12 cellular contexts compared by ENCODE assay signal in genomic region chr1:201597551-201598230, GRCh38. TPM values are rescaled to one million over a fixed set of nuclear protein-coding genes. Genes with fewer than 3 reads are reported as not detected.
DNase-seq lines count a peak whose midpoint lies in the region; ATAC-seq and TF ChIP-seq lines count a peak whose summit lies in the region.
"Had no signal": no experiment of that assay in that cellular context is flagged by ENCODE, and none has a peak within 500 bp of the region (broad histone marks: within the 10 kb centered on the region; RNA-seq: fewer than 3 reads in every experiment).

No MANE protein-coding gene starts in this region.

- in situ Hi-C loops in brain microvascular endothelial cell (cut with HindIII; ENCODE audit: low pct_ligation_motif_present, low sequenced_read_pairs), result no loop called here

- no peak overlapping the region for H3K4me3 ChIP-seq in A673 (ENCODE audit: low read depth, low read length, poor library complexity, severe bottlenecking)
- no peak overlapping the region for H3K4me3 ChIP-seq in brain microvascular endothelial cell (ENCODE audit: low read depth, low read length)
- H3K4me3 ChIP-seq: ascending aorta had no signal

- H3K36me3 ChIP-seq in A673 (ENCODE audit: insufficient read depth, low read length, poor library complexity, severe bottlenecking) (no peaks in the 10 kb centered on the region), brain microvascular endothelial cell (replicated peaks) (peaks cover 14% of the 10 kb centered on the region)

- no peaks in the 10 kb centered on the region for H3K9me3 ChIP-seq in A673 (ENCODE audit: low read depth, low read length, poor library complexity, severe bottlenecking)
- H3K9me3 ChIP-seq: ascending aorta had no signal

- H3K4me1 Mint-ChIP-seq in stimulated activated effector memory CD8-positive, alpha-beta T cell treated with anti-CD3 and anti-CD28 coated beads, Interleukin-12 subunit alpha, Interleukin-12 subunit beta, amount 100 ng/mL, for 72 hours, result peaks cover 5% of the 10 kb centered on the region

- POLR2A ChIA-PET in A673 (lab: Charles Lee; ENCODE audit: low non-redundant PET) (interaction anchor here (0.6 kb wide), 1 partner anchor 56 kb away, joined by 4 read pairs; no protein-coding TSS in a partner anchor), RWPE1 (lab: Yijun Ruan, JAX; ENCODE audit: low non-redundant PET) (no interaction called here)

- TF ChIP-seq CTCF in A673 (conservative IDR thresholded peaks at IDR 0.05; ENCODE audit: low read depth, low read length) (no peak), RWPE1 (conservative IDR thresholded peaks at IDR 0.05; ENCODE audit: low read depth) (no peak), brain microvascular endothelial cell (IDR thresholded peaks at IDR 0.05; ENCODE audit: low read depth, low read length, missing control alignments) (no peak)

- no peaks in the 10 kb centered on the region for H3K36me3 Mint-ChIP-seq in stimulated activated effector memory CD8-positive, alpha-beta T cell treated with anti-CD3 and anti-CD28 coated beads, Interleukin-12 subunit alpha, Interleukin-12 subunit beta, amount 100 ng/mL, for 72 hours
- H3K36me3 Mint-ChIP-seq: naive B cell had no signal

- CTCF ChIA-PET in A673 (lab: Charles Lee), result no interaction called here
- CTCF ChIA-PET in RWPE1 (lab: Yijun Ruan, JAX), result interaction anchor here (1.1 to 1.6 kb wide), 3 partner anchors 11 to 126 kb away, joined by 3 to 5 read pairs (median 4); no protein-coding TSS in a partner anchor

- H3K4me3 Mint-ChIP-seq in stimulated activated effector memory CD8-positive, alpha-beta T cell treated with anti-CD3 and anti-CD28 coated beads, Interleukin-12 subunit alpha, Interleukin-12 subunit beta, amount 100 ng/mL, for 72 hours, result no peak overlapping the region

- peak; percentile 78 for DNase-seq in A673 (ENCODE audit: low spot score)
- DNase-seq in NCI-H1092 (lab: John Stamatoyannopoulos, UW), result peak; percentile 87
- peak; percentile 77 for DNase-seq in RWPE1 (ENCODE audit: low spot score)
- DNase-seq in kidney tubule cell (ENCODE audit: low spot score), result peak; percentile 43
- DNase-seq in stimulated activated effector memory CD8-positive, alpha-beta T cell treated with anti-CD3 and anti-CD28 coated beads, Interleukin-12 subunit alpha, Interleukin-12 subunit beta, amount 100 ng/mL, for 72 hours (ENCODE audit: low spot score in 2 of 2), result no peak
- no peak for DNase-seq in brain microvascular endothelial cell
- DNase-seq in SW 1271 (lab: John Stamatoyannopoulos, UW), result no peak
- DNase-seq: activated CD4-positive, alpha-beta T cell treated with anti-CD3 and anti-CD28 coated beads, Interleukin-2, amount 50 U/mL, for 4 hours; AML-193; naive B cell had no signal

- H3K27ac ChIP-seq in A673 (ENCODE audit: low read depth, low read length, poor library complexity, severe bottlenecking) (peak overlapping the region; percentile 61), RWPE1 (peak overlapping the region; percentile 79), brain microvascular endothelial cell (no peak overlapping the region)
- H3K27ac ChIP-seq: ascending aorta had no signal

- no peak overlapping the region for H3K27ac Mint-ChIP-seq in stimulated activated effector memory CD8-positive, alpha-beta T cell treated with anti-CD3 and anti-CD28 coated beads, Interleukin-12 subunit alpha, Interleukin-12 subunit beta, amount 100 ng/mL, for 72 hours
- H3K27ac Mint-ChIP-seq: naive B cell had no signal

- no peak for ATAC-seq in GM21717 (IDR thresholded peaks at IDR 0.05; ENCODE audit: unreplicated experiment)
- no peak for ATAC-seq in stimulated activated effector memory CD8-positive, alpha-beta T cell treated with anti-CD3 and anti-CD28 coated beads, Interleukin-12 subunit alpha, Interleukin-12 subunit beta, amount 100 ng/mL, for 72 hours

- intact Hi-C loops in A673 (cut with micrococcal nuclease; ENCODE audit: unreplicated experiment), result no loop called here

- BruUV-seq in A673 (replicated peaks; lab: Mats Ljungman, UMichigan), result no TSS peak

- H3K9me3 Mint-ChIP-seq in stimulated activated effector memory CD8-positive, alpha-beta T cell treated with anti-CD3 and anti-CD28 coated beads, Interleukin-12 subunit alpha, Interleukin-12 subunit beta, amount 100 ng/mL, for 72 hours, result no peaks in the 10 kb centered on the region

- H3K27me3 ChIP-seq in A673 (replicated peaks; ENCODE audit: insufficient read depth, low read depth, low read length, poor library complexity) (no peaks in the 10 kb centered on the region), brain microvascular endothelial cell (replicated peaks) (no peaks in the 10 kb centered on the region)
- H3K27me3 ChIP-seq: ascending aorta had no signal

- H3K4me1 ChIP-seq in A673 (ENCODE audit: insufficient read depth, low read length, poor library complexity, severe bottlenecking), result peaks cover 18% of the 10 kb centered on the region

RNA-seq across cellular contexts. Expression of gene NAV1, which starts 58.8 kb away (rescaled TPM):
- 48.2 and 51.2 TPM in 2 replicates for total RNA-seq in A673 (2021)

Comparison
In these comparisons a context has a peak if more than half of its experiments do, and no peak if none do; other contexts are left out.
1. DNase-seq: peak in A673 (single experiment), NCI-H1092 (single experiment), RWPE1 (single experiment) and kidney tubule cell (single experiment); none in stimulated activated effector memory CD8-positive, alpha-beta T cell treated with anti-CD3 and anti-CD28 coated beads, Interleukin-12 subunit alpha, Interleukin-12 subunit beta, amount 100 ng/mL, for 72 hours (0 of 2), brain microvascular endothelial cell (single experiment) and SW 1271 (0 of 2).